1 cellular context compared by ENCODE assay signal in genomic region chr11:66344550-66345315, GRCh38.
TF ChIP-seq lines count a peak whose summit lies in the region.

Gene BRMS1, minus strand, starts transcription at chr11:66345104. Its CDS starts 2,870 bp downstream, at chr11:66342234.

TF ChIP-seq in HepG2, 621 proteins besides CTCF, POLR2A, EP300 and RAD21 (continued from another document and continues in another):
- peak; percentile 91; the same call in 1 of the 2 replicates for TF ChIP-seq ZFP91 (CRISPR knock-in tag; IDR thresholded peaks at IDR 0.05; ENCODE audit: borderline replicate concordance)
- no peak for TF ChIP-seq GATAD2A (CRISPR knock-in tag; IDR thresholded peaks at IDR 0.05)
- peak; percentile 59; the same call in 1 of the 2 replicates for TF ChIP-seq NR2C2 (CRISPR knock-in tag; IDR thresholded peaks at IDR 0.05; ENCODE audit: borderline replicate concordance)
- TF ChIP-seq ATF7-NPFF (CRISPR knock-in tag; IDR thresholded peaks at IDR 0.05; ENCODE audit: low read depth): no peak
- no peak for TF ChIP-seq ELK4 (CRISPR knock-in tag; IDR thresholded peaks at IDR 0.05; ENCODE audit: borderline replicate concordance)
- TF ChIP-seq ZNF747 (CRISPR knock-in tag; IDR thresholded peaks at IDR 0.05; ENCODE audit: borderline replicate concordance): no peak; the same call in 1 of the 2 replicates
- TF ChIP-seq ZNF839 (CRISPR knock-in tag; IDR thresholded peaks at IDR 0.05; ENCODE audit: borderline replicate concordance): peak; percentile 72; the same call in 1 of the 2 replicates
- peak; percentile 86; the same call in 1 of the 2 replicates for TF ChIP-seq DNMT3B (CRISPR knock-in tag; conservative IDR thresholded peaks at IDR 0.05)
- no peak for TF ChIP-seq ZNF512B (CRISPR knock-in tag; IDR thresholded peaks at IDR 0.05; ENCODE audit: borderline replicate concordance)
- TF ChIP-seq ZNF124 (CRISPR knock-in tag; IDR thresholded peaks at IDR 0.05): peak; percentile 79; the same call in 1 of the 2 replicates
- peak; percentile 88 for TF ChIP-seq KDM3A (CRISPR knock-in tag; IDR thresholded peaks at IDR 0.05; ENCODE audit: low read depth)
- no peak for TF ChIP-seq TCF12 (IDR thresholded peaks at IDR 0.05)
- no peak for TF ChIP-seq TCF12 (CRISPR knock-in tag; IDR thresholded peaks at IDR 0.05)
- TF ChIP-seq LRRFIP1 (CRISPR knock-in tag; conservative IDR thresholded peaks at IDR 0.05): no peak
- TF ChIP-seq PHF21A (CRISPR knock-in tag; IDR thresholded peaks at IDR 0.05): peak; percentile 52; the same call in 1 of the 2 replicates
- no peak for TF ChIP-seq PAWR (CRISPR knock-in tag; IDR thresholded peaks at IDR 0.05; ENCODE audit: borderline replicate concordance)
- 0 out of 2 replicates have a peak, but pooled peaks have one; percentile 71 for TF ChIP-seq NAIF1 (CRISPR knock-in tag; IDR thresholded peaks at IDR 0.05; ENCODE audit: borderline replicate concordance)
- 0 out of 2 replicates have a peak, but pooled peaks have one; percentile 41 for TF ChIP-seq DPF2 (CRISPR knock-in tag; IDR thresholded peaks at IDR 0.05; ENCODE audit: borderline replicate concordance, low read depth)
- 0 out of 2 replicates have a peak, but pooled peaks have one; percentile 15 for TF ChIP-seq DMTF1 (CRISPR knock-in tag; IDR thresholded peaks at IDR 0.05)
- TF ChIP-seq TRIM24 (CRISPR knock-in tag; IDR thresholded peaks at IDR 0.05): no peak
- no peak for TF ChIP-seq ZFP41 (CRISPR knock-in tag; IDR thresholded peaks at IDR 0.05; ENCODE audit: borderline replicate concordance)
- no peak for TF ChIP-seq TP53 (CRISPR knock-in tag; conservative IDR thresholded peaks at IDR 0.05)
- TF ChIP-seq ZNF160 (CRISPR knock-in tag; IDR thresholded peaks at IDR 0.05): no peak
- TF ChIP-seq ZNF326 (CRISPR knock-in tag; IDR thresholded peaks at IDR 0.05; ENCODE audit: borderline replicate concordance): 0 out of 2 replicates have a peak, but pooled peaks have one; percentile 46
- no peak for TF ChIP-seq BCL3 (CRISPR knock-in tag; IDR thresholded peaks at IDR 0.05)
- TF ChIP-seq ZNF446 (CRISPR knock-in tag; IDR thresholded peaks at IDR 0.05): no peak
- TF ChIP-seq CSRNP2 (CRISPR knock-in tag; conservative IDR thresholded peaks at IDR 0.05; ENCODE audit: low read depth): no peak
- TF ChIP-seq AGO2 (optimal IDR thresholded peaks at IDR 0.05; ENCODE audit: low read depth, low read length): peak; percentile 83
- no peak for TF ChIP-seq ZNF709 (CRISPR knock-in tag; IDR thresholded peaks at IDR 0.05)
- TF ChIP-seq ZNF607 (CRISPR knock-in tag; IDR thresholded peaks at IDR 0.05; ENCODE audit: borderline replicate concordance): no peak
- TF ChIP-seq NR3C1 (CRISPR knock-in tag; IDR thresholded peaks at IDR 0.05): no peak
- no peak for TF ChIP-seq RORA (CRISPR knock-in tag; IDR thresholded peaks at IDR 0.05)
- TF ChIP-seq ZSCAN29 (CRISPR knock-in tag; conservative IDR thresholded peaks at IDR 0.05): 0 out of 2 replicates have a peak, but pooled peaks have one; percentile 45
- no peak for TF ChIP-seq PAX8 (CRISPR knock-in tag; IDR thresholded peaks at IDR 0.05; ENCODE audit: borderline replicate concordance)
- no peak for TF ChIP-seq E2F2 (CRISPR knock-in tag; IDR thresholded peaks at IDR 0.05; ENCODE audit: borderline replicate concordance)
- no peak for TF ChIP-seq LCORL (IDR thresholded peaks at IDR 0.05)
- TF ChIP-seq LCORL (CRISPR knock-in tag; IDR thresholded peaks at IDR 0.05): 0 out of 2 replicates have a peak, but pooled peaks have one; percentile 51
- TF ChIP-seq SNAPC5 (CRISPR knock-in tag; IDR thresholded peaks at IDR 0.05; ENCODE audit: borderline replicate concordance): no peak
- 0 out of 2 replicates have a peak, but pooled peaks have one; percentile 33 for TF ChIP-seq ZBTB42 (CRISPR knock-in tag; IDR thresholded peaks at IDR 0.05)
- TF ChIP-seq RFXANK (CRISPR knock-in tag; IDR thresholded peaks at IDR 0.05): peak; percentile 36; the same call in 1 of the 2 replicates
- TF ChIP-seq TFE3 (CRISPR knock-in tag; IDR thresholded peaks at IDR 0.05): 0 out of 2 replicates have a peak, but pooled peaks have one; percentile 45
- peak; percentile 32 for TF ChIP-seq RBM22 (optimal IDR thresholded peaks at IDR 0.05; ENCODE audit: low read length)
- peak; percentile 90 for TF ChIP-seq PHF8 (CRISPR knock-in tag; IDR thresholded peaks at IDR 0.05)
